ENCODE assay signal across 9 cellular contexts in the genomic region with DNA sequence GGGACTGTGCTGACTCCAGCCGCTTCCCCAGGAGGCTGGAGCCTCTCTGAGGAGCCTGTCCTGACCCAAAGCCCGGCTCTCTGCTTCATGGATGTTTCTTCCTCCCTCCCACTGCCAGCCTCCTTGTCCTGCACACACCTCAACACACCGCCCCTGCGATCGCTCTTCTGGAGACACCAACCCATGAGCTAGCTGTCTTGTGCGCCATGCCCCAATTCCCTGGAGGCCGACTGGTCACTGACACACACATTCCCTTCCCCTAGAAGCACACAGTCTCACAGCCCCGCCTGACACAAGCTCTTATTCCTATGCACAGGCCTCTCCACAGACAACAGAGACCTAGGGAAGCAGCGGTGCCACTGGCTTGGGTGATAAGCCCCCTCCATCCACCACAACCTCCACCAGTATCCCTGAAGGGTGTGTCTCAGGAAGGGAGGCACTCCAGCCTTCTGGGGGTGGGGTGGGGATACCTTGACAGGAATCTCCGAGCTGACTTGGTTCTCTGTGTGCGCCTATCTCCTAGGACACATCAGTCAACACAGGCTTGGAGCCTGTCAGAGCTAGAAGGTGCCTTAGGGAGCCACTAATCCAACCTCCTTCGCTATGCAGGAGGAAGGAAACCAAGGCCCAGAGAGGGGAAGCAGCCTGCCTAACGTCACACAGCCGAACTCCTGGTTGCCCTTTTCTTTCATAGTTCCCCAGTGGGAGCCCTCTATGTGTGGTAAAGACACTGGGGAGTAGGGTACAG. TPM values are rescaled to one million over a fixed set of nuclear protein-coding genes. Genes with fewer than 3 reads are reported as not detected.
DNase-seq lines count a peak whose midpoint lies in the region; ATAC-seq and TF ChIP-seq lines count a peak whose summit lies in the region.
"Had no signal": no experiment of that assay in that cellular context is flagged by ENCODE, and none has a peak within 500 bp of the region (broad histone marks: within the 10 kb centered on the region; RNA-seq: fewer than 3 reads in every experiment).

No MANE protein-coding gene starts in this region.

- no peaks in the 10 kb centered on the region for H3K36me3 Mint-ChIP-seq in IgD-negative memory B cell
- H3K36me3 Mint-ChIP-seq in central memory CD8-positive, alpha-beta T cell (ENCODE audit: insufficient read depth) = peaks cover 4% of the 10 kb centered on the region
- peaks cover 7% of the 10 kb centered on the region for H3K36me3 Mint-ChIP-seq in activated CD4-positive, alpha-beta T cell treated with anti-CD3 and anti-CD28 coated beads, Interleukin-2, amount 10 ng/mL, durations not matched to agents 24 days and 14 days (ENCODE audit: low read depth)

- no peak overlapping the region for H3K4me2 ChIP-seq in PC-9

- no peaks in the 10 kb centered on the region for H4K20me1 ChIP-seq in PC-9 (ENCODE audit: insufficient read depth)

- H3K4me1 ChIP-seq in lung (ENCODE audit: control insufficient read depth in 2 of 2, insufficient read depth in 2 of 2, low read length in 2 of 2) = peaks cover 34 to 51% of the 10 kb centered on the region in 2 donors
- peaks cover 91% of the 10 kb centered on the region for H3K4me1 ChIP-seq in testis
- H3K4me1 ChIP-seq in PC-9 (replicated peaks; ENCODE audit: insufficient read depth) = peaks cover 4% of the 10 kb centered on the region

- POLR2A ChIA-PET in PC-9 (lab: Charles Lee; ENCODE audit: unreplicated experiment) = interaction anchor here (0.5 to 0.7 kb wide), 2 partner anchors 15 to 16 kb away, joined by 5 read pairs; no protein-coding TSS in a partner anchor

- H3K9me3 ChIP-seq in lung (ENCODE audit: control insufficient read depth in 2 of 2, insufficient read depth in 1 of 2, low read length in 1 of 2) = no peaks in the 10 kb centered on the region
- H3K9me3 ChIP-seq in testis = no peaks in the 10 kb centered on the region
- no peaks in the 10 kb centered on the region for H3K9me3 ChIP-seq in PC-9 (ENCODE audit: insufficient read depth, low read depth)

- BruUV-seq in PC-9 (replicated peaks; lab: Mats Ljungman, UMichigan) = no TSS peak

- no peak overlapping the region for H2AFZ ChIP-seq in PC-9

- peak overlapping the region in 3 of 4 donors; percentile 18 to 59 (median 21) for H3K4me3 Mint-ChIP-seq in IgD-negative memory B cell
- no peak overlapping the region for H3K4me3 Mint-ChIP-seq in central memory CD8-positive, alpha-beta T cell
- H3K4me3 Mint-ChIP-seq in activated CD4-positive, alpha-beta T cell treated with anti-CD3 and anti-CD28 coated beads, Interleukin-2, amount 10 ng/mL, durations not matched to agents 24 days and 14 days = no peak overlapping the region

- no peak for TF ChIP-seq POLR2A in testis (IDR thresholded peaks at IDR 0.05)

- peaks cover 13 to 33% (median 23%) of the 10 kb centered on the region in 3 donors for H3K4me1 Mint-ChIP-seq in IgD-negative memory B cell
- peaks cover 46% of the 10 kb centered on the region for H3K4me1 Mint-ChIP-seq in central memory CD8-positive, alpha-beta T cell
- H3K4me1 Mint-ChIP-seq in activated CD4-positive, alpha-beta T cell treated with anti-CD3 and anti-CD28 coated beads, Interleukin-2, amount 10 ng/mL, durations not matched to agents 24 days and 14 days = peaks cover 23% of the 10 kb centered on the region

- no peak for ATAC-seq in central memory CD8-positive, alpha-beta T cell (replicated peaks; ENCODE audit: extremely low read depth, poor library complexity, severe bottlenecking)
- ATAC-seq in lung (ENCODE audit: insufficient read depth, low FRiP score) = no peak

- H3K9me3 Mint-ChIP-seq in IgD-negative memory B cell = no peaks in the 10 kb centered on the region
- H3K9me3 Mint-ChIP-seq in central memory CD8-positive, alpha-beta T cell = no peaks in the 10 kb centered on the region
- no peaks in the 10 kb centered on the region for H3K9me3 Mint-ChIP-seq in activated CD4-positive, alpha-beta T cell treated with anti-CD3 and anti-CD28 coated beads, Interleukin-2, amount 10 ng/mL, durations not matched to agents 24 days and 14 days

- no peaks in the 10 kb centered on the region for H3K9me2 ChIP-seq in PC-9 (ENCODE audit: insufficient read depth)

- intact Hi-C loops in testis (cut with DNase I; ENCODE audit: low total_unique reads) = no loop called here
- intact Hi-C loops in activated CD4-positive, alpha-beta T cell treated with anti-CD3 and anti-CD28 coated beads, Interleukin-2, amount 10 ng/mL, durations not matched to agents 24 days and 14 days (cut with micrococcal nuclease) = no loop called here
- intact Hi-C loops in PC-9 (cut with micrococcal nuclease; ENCODE audit: unreplicated experiment) = no loop called here

- TF ChIP-seq CTCF in lung (IDR thresholded peaks at IDR 0.05; ENCODE audit: control extremely low read depth, extremely low read depth) (no peak), testis (IDR thresholded peaks at IDR 0.05) (no peak), PC-9 (conservative IDR thresholded peaks at IDR 0.05) (no peak)

- DNase-seq in central memory CD8-positive, alpha-beta T cell (ENCODE audit: low spot score in 2 of 2) = no peak
- DNase-seq in lung (ENCODE audit: low spot score) = no peak
- no peak for DNase-seq in testis
- no peak for DNase-seq in activated CD4-positive, alpha-beta T cell treated with anti-CD3 and anti-CD28 coated beads, Interleukin-2, amount 10 ng/mL, durations not matched to agents 24 days and 14 days
- no peak for DNase-seq in activated CD8-positive, alpha-beta memory T cell treated with anti-CD3 and anti-CD28 coated beads, Interleukin-2, amount 50 U/mL, for 48 hours
- DNase-seq in PC-9 = no peak
- DNase-seq: activated CD4-positive, alpha-beta T cell treated with anti-CD3 and anti-CD28 coated beads, Interleukin-2, amount 50 U/mL, for 1 hour; NCI-H2029 had no signal

- H3K4me3 ChIP-seq in lung (no peak overlapping the region), testis (no peak overlapping the region), PC-9 (no peak overlapping the region)

- H3F3A ChIP-seq in PC-9 (ENCODE audit: insufficient read depth, low read depth) = peaks cover 4% of the 10 kb centered on the region; the same call in 1 of the 2 replicates

- no peaks in the 10 kb centered on the region for H3K27me3 Mint-ChIP-seq in IgD-negative memory B cell
- H3K27me3 Mint-ChIP-seq in central memory CD8-positive, alpha-beta T cell = no peaks in the 10 kb centered on the region
- H3K27me3 Mint-ChIP-seq in activated CD4-positive, alpha-beta T cell treated with anti-CD3 and anti-CD28 coated beads, Interleukin-2, amount 10 ng/mL, durations not matched to agents 24 days and 14 days = peaks cover 13% of the 10 kb centered on the region

- H3K36me3 ChIP-seq in lung (ENCODE audit: control insufficient read depth in 2 of 2, insufficient read depth in 2 of 2, low read length in 2 of 2) (no peaks in the 10 kb centered on the region), testis (ENCODE audit: low read depth, missing control alignments) (no peaks in the 10 kb centered on the region), PC-9 (ENCODE audit: low read depth) (no peaks in the 10 kb centered on the region)

- peaks cover 3% of the 10 kb centered on the region; the same call in 1 of the 2 replicates for H3K79me2 ChIP-seq in PC-9 (ENCODE audit: low read depth)

- 74 to 80% methylated on average over 14 of the region's 14 CpGs for WGBS in lung, 2 donors
- WGBS in testis, 2 donors = 40 to 57% methylated on average over 12 to 14 of the region's 14 CpGs

- H3K27ac ChIP-seq in lung (ENCODE audit: low read depth in 1 of 2, low read length in 1 of 2) = peak overlapping the region; percentile 61 to 71
- peak overlapping the region; percentile 80 to 92 for H3K27ac ChIP-seq in testis
- no peak overlapping the region for H3K27ac ChIP-seq in PC-9

- H3K27me3 ChIP-seq in lung (ENCODE audit: control insufficient read depth, insufficient read depth) (no peaks in the 10 kb centered on the region), testis (no peaks in the 10 kb centered on the region), PC-9 (ENCODE audit: insufficient read depth, low read depth) (no peaks in the 10 kb centered on the region)

- CTCF ChIA-PET in PC-9 (lab: Charles Lee) = interaction anchor here (0.8 kb wide), 1 partner anchor 17 kb away, joined by 3 read pairs; no protein-coding TSS in a partner anchor

- H3K27ac Mint-ChIP-seq in IgD-negative memory B cell = peak overlapping the region; percentile 16 to 69 (median 18)
- H3K27ac Mint-ChIP-seq in central memory CD8-positive, alpha-beta T cell (ENCODE audit: low read depth) = peak overlapping the region; percentile 25
- H3K27ac Mint-ChIP-seq in activated CD4-positive, alpha-beta T cell treated with anti-CD3 and anti-CD28 coated beads, Interleukin-2, amount 10 ng/mL, durations not matched to agents 24 days and 14 days = no peak overlapping the region

RNA-seq across cellular contexts. Expression of gene AHDC1, which starts 31.1 kb away (rescaled TPM):
- polyA plus RNA-seq in IgD-negative memory B cell (1.1 TPM), lung (10 to 100 TPM; 10.3 to 11.8 TPM), testis (ENCODE audit: insufficient read depth, low read depth, low replicate concordance) (32.5 TPM)
- total RNA-seq in lung (10 to 100 TPM; 31.8 to 37.9 TPM), testis (10 to 100 TPM; 73.7 to 86.8 TPM), PC-9 (2021) (45.9 and 48.8 TPM in 2 replicates)
- 33.9 and 34.7 TPM in 2 replicates for total RNA-seq in activated CD4-positive, alpha-beta T cell treated with anti-CD3 and anti-CD28 coated beads, Interleukin-2, amount 10 ng/mL, durations not matched to agents 24 days and 14 days

Comparison
In these comparisons a context has a peak if more than half of its experiments do, and no peak if none do; other contexts are left out.
1. H3K4me3 Mint-ChIP-seq: peak in IgD-negative memory B cell (3 of 4); none in central memory CD8-positive, alpha-beta T cell (single experiment) and activated CD4-positive, alpha-beta T cell treated with anti-CD3 and anti-CD28 coated beads, Interleukin-2, amount 10 ng/mL, durations not matched to agents 24 days and 14 days (single experiment).